ENCODE assay signal across 16 cellular contexts in genomic region chr5:174556756-174557155, GRCh38.
DNase-seq lines count a peak whose midpoint lies in the region; ATAC-seq and TF ChIP-seq lines count a peak whose summit lies in the region.
"Had no signal": no experiment of that assay in that cellular context is flagged by ENCODE, and none has a peak within 500 bp of the region (broad histone marks: within the 10 kb centered on the region; RNA-seq: fewer than 3 reads in every experiment).

No MANE protein-coding gene starts in this region.

- CTCF ChIA-PET in T-cell (lab: Charles Lee): interaction anchor here in 1 of 2 donors (0.6 kb wide), 2 partner anchors 9 to 138 kb away, joined by 3 to 4 read pairs; no protein-coding TSS in a partner anchor

- H3K9me2 ChIP-seq in Karpas-422 (replicated peaks; ENCODE audit: insufficient read depth, low read length): no peaks in the 10 kb centered on the region

- peak overlapping the region; percentile 11 for H4K91ac ChIP-seq in trophoblast cell (ENCODE audit: low read depth, low read length)

- H3K27ac Mint-ChIP-seq in T-cell: no peak overlapping the region
- H3K27ac Mint-ChIP-seq: CD4-positive, alpha-beta memory T cell; GM23338; HFFc6 had no signal

- no peak overlapping the region for H3K4ac ChIP-seq in trophoblast cell (ENCODE audit: low read depth, low read length)

- no peak overlapping the region for H2BK120ac ChIP-seq in trophoblast cell (ENCODE audit: insufficient read depth, low read length, poor library complexity)

- no peak overlapping the region for H3K14ac ChIP-seq in trophoblast cell (ENCODE audit: low read length)

- H3K79me2 ChIP-seq in trophoblast cell (ENCODE audit: control insufficient read depth, insufficient read depth, low read length, poor library complexity) (no peaks in the 10 kb centered on the region), Karpas-422 (ENCODE audit: low read length) (no peaks in the 10 kb centered on the region)

- no peaks in the 10 kb centered on the region for H3K36me3 Mint-ChIP-seq in T-cell
- H3K36me3 Mint-ChIP-seq: CD4-positive, alpha-beta memory T cell had no signal

- H3K9me3 Mint-ChIP-seq in T-cell: peaks cover 4 to 8% (median 6%) of the 10 kb centered on the region in 3 donors
- H3K9me3 Mint-ChIP-seq: GM23338 had no signal

- POLR2A ChIA-PET in T-cell (lab: Charles Lee): no interaction called here

- H3K18ac ChIP-seq in trophoblast cell (ENCODE audit: low read length): no peak overlapping the region

- no peak overlapping the region for H2AFZ ChIP-seq in trophoblast cell (ENCODE audit: insufficient read depth, low read length, poor library complexity)
- no peak overlapping the region for H2AFZ ChIP-seq in Karpas-422 (ENCODE audit: low read length)
- H2AFZ ChIP-seq: GM23338 had no signal

- in situ Hi-C loops in astrocyte of the cerebellum (cut with HindIII; ENCODE audit: low sequenced_read_pairs): no loop called here

- H3K9me3 ChIP-seq in trophoblast cell (ENCODE audit: insufficient read depth, low read depth, low read length): no peaks in the 10 kb centered on the region
- H3K9me3 ChIP-seq in Karpas-422 (ENCODE audit: low read length): no peaks in the 10 kb centered on the region
- H3K9me3 ChIP-seq: HAP-1 had no signal

- TF ChIP-seq CTCF in astrocyte of the cerebellum (IDR thresholded peaks at IDR 0.05; ENCODE audit: low read depth, low read length, missing control alignments): no peak

- peaks cover 3 to 16% of the 10 kb centered on the region in 2 donors for H3K27me3 Mint-ChIP-seq in T-cell
- H3K27me3 Mint-ChIP-seq: CD4-positive, alpha-beta memory T cell had no signal

- H3K9ac ChIP-seq in trophoblast cell (ENCODE audit: low read length) (no peak overlapping the region), Karpas-422 (ENCODE audit: low read length) (no peak overlapping the region)

- peaks cover 3 to 8% of the 10 kb centered on the region in 2 experiments for H3K4me1 ChIP-seq in trophoblast cell (ENCODE audit: control insufficient read depth in 1 of 2, insufficient read depth in 2 of 2, low read length in 2 of 2)
- no peaks in the 10 kb centered on the region for H3K4me1 ChIP-seq in Karpas-422 (ENCODE audit: low read length)
- H3K4me1 ChIP-seq: HAP-1 had no signal

- no peak overlapping the region for H3K4me3 Mint-ChIP-seq in T-cell
- H3K4me3 Mint-ChIP-seq: CD4-positive, alpha-beta memory T cell; GM23338; HFFc6 had no signal

- H2AK5ac ChIP-seq in trophoblast cell (ENCODE audit: low read length): no peak overlapping the region

- H3K27me3 ChIP-seq in trophoblast cell (ENCODE audit: insufficient read depth, low read length) (no peaks in the 10 kb centered on the region), Karpas-422 (ENCODE audit: low read length) (no peaks in the 10 kb centered on the region)

- no peak overlapping the region for H4K8ac ChIP-seq in trophoblast cell (ENCODE audit: low read depth, low read length)

- WGBS in trophoblast cell (ENCODE audit: extremely low coverage, insufficient coverage, insufficient read length): no CpG with 5 or more reads among the region's 3 CpGs

- H4K20me1 ChIP-seq in Karpas-422 (ENCODE audit: insufficient read depth, low read depth, low read length): no peaks in the 10 kb centered on the region

- H3K4me2 ChIP-seq in trophoblast cell (ENCODE audit: low read length) (no peak overlapping the region), Karpas-422 (ENCODE audit: low read depth, low read length, poor library complexity, severe bottlenecking) (no peak overlapping the region)
- H3K4me2 ChIP-seq: GM23338 had no signal

- H3K23ac ChIP-seq in trophoblast cell (ENCODE audit: low read length): no peak overlapping the region

- no peak overlapping the region for H2BK5ac ChIP-seq in trophoblast cell (ENCODE audit: low read depth, low read length, poor library complexity)

- ATAC-seq in GM21576 (IDR thresholded peaks at IDR 0.05; ENCODE audit: unreplicated experiment) (no peak), T-cell (replicated peaks in 1 of 4) (no peak)
- ATAC-seq: GM23338 had no signal

- no peak overlapping the region for H3K27ac ChIP-seq in trophoblast cell (ENCODE audit: low read depth, low read length)
- no peak overlapping the region for H3K27ac ChIP-seq in Karpas-422 (ENCODE audit: low read length)

- H3K36me3 ChIP-seq in trophoblast cell (ENCODE audit: control insufficient read depth in 1 of 2, insufficient read depth in 2 of 2, low read length in 2 of 2): no peaks in the 10 kb centered on the region
- H3K36me3 ChIP-seq in Karpas-422 (ENCODE audit: insufficient read depth, low read length): no peaks in the 10 kb centered on the region
- H3K36me3 ChIP-seq: HAP-1 had no signal

- DNase-seq in EL (peak; percentile 17), M059J (ENCODE audit: low read depth) (peak; percentile 59), astrocyte of the cerebellum (ENCODE audit: low read depth) (peak; percentile 55), trophoblast cell (peak in 1 of 2 donors; percentile 24), Karpas-422 (no peak), T-cell (no peak)
- DNase-seq: C1 segment of cervical spinal cord; Calu3; CD4-positive, alpha-beta memory T cell; COR-L47; DMS53; DMS79 treated with DMSO at 0.1 percent for 48 hours; HFFc6 had no signal

- H3K79me1 ChIP-seq in trophoblast cell (ENCODE audit: low read length): peaks cover 3% of the 10 kb centered on the region

- no peak overlapping the region for H4K12ac ChIP-seq in trophoblast cell (ENCODE audit: low read depth, low read length)

- H3K4me3 ChIP-seq in astrocyte of the cerebellum (ENCODE audit: low read depth, low read length): no peak overlapping the region
- no peak overlapping the region for H3K4me3 ChIP-seq in trophoblast cell (ENCODE audit: low read depth, low read length)
- no peak overlapping the region for H3K4me3 ChIP-seq in Karpas-422 (ENCODE audit: low read length)
- H3K4me3 ChIP-seq: GM23338, HAP-1 had no signal

- H2BK12ac ChIP-seq in trophoblast cell (ENCODE audit: low read length): peak overlapping the region; percentile 2

- H3K4me1 Mint-ChIP-seq in T-cell: no peaks in the 10 kb centered on the region
- H3K4me1 Mint-ChIP-seq: GM23338 had no signal

Comparison
In these comparisons a context has a peak if more than half of its experiments do, and no peak if none do; other contexts are left out.
1. DNase-seq: peak in EL (single experiment), M059J (single experiment) and astrocyte of the cerebellum (single experiment); none in Karpas-422 (single experiment) and T-cell (0 of 34).